10 cellular contexts compared by ENCODE assay signal in genomic region chr6:10529231-10529801, GRCh38. TPM values are rescaled to one million over a fixed set of nuclear protein-coding genes. Genes with fewer than 3 reads are reported as not detected.
A peak's percentile ranks its signal among the peaks of the same experiment; 100 is the strongest.
DNase-seq lines count a peak whose midpoint lies in the region; ATAC-seq, FAIRE-seq and TF ChIP-seq lines count a peak whose summit lies in the region.
"Had no signal": no experiment of that assay in that cellular context is flagged by ENCODE, and none has a peak within 500 bp of the region (broad histone marks: within the 10 kb centered on the region; RNA-seq: fewer than 3 reads in every experiment).

No MANE protein-coding gene starts in this region.

- no peaks in the 10 kb centered on the region for H3K9me3 ChIP-seq in A549
- H3K9me3 ChIP-seq in HAP-1: no peaks in the 10 kb centered on the region
- no peaks in the 10 kb centered on the region for H3K9me3 ChIP-seq in body of pancreas
- H3K9me3 ChIP-seq in muscle layer of duodenum (ENCODE audit: control insufficient read depth in 1 of 2, low read length in 2 of 2): no peaks in the 10 kb centered on the region

- in situ Hi-C loops in HAP-1 (cut with MboI; ENCODE audit: low sequenced_read_pairs): no loop called here

- no peak for DNase-seq in A549 (ENCODE audit: low read depth in 1 of 2, low spot score in 1 of 2)
- no peak for DNase-seq in HAP-1 (ENCODE audit: low spot score in 2 of 2)
- DNase-seq in body of pancreas: peak; percentile 43 to 70 (median 51)
- DNase-seq in NCI-H1694 (lab: John Stamatoyannopoulos, UW): no peak
- DNase-seq in inferior parietal cortex (ENCODE audit: extremely low spot score): no peak
- DNase-seq: DMS79, NCI-H524 treated with DMSO at 0.1 percent for 48 hours had no signal

- ATAC-seq in A549 (peak; percentile 26 to 29; a peak in 5 of 6 replicates), body of pancreas (peak; percentile 57), HG03196 (IDR thresholded peaks at IDR 0.05; ENCODE audit: unreplicated experiment) (no peak), GM21447 (IDR thresholded peaks at IDR 0.05; ENCODE audit: unreplicated experiment) (no peak)

- H3K4me1 ChIP-seq in A549: peaks cover 29% of the 10 kb centered on the region
- H3K4me1 ChIP-seq in HAP-1: peaks cover 13% of the 10 kb centered on the region; the same call in 1 of the 2 replicates
- peaks cover 23% of the 10 kb centered on the region for H3K4me1 ChIP-seq in body of pancreas
- H3K4me1 ChIP-seq in muscle layer of duodenum (ENCODE audit: control insufficient read depth in 1 of 2, insufficient read depth in 2 of 2, low read length in 2 of 2): no peaks in the 10 kb centered on the region

- CTCF ChIA-PET in A549 (lab: Yijun Ruan, JAX): interaction anchor here (0.8 kb wide), 1 partner anchor 12 kb away, joined by 3 read pairs; no protein-coding TSS in a partner anchor

- no peak for TF ChIP-seq EP300 in A549 (IDR thresholded peaks at IDR 0.05)

- H3K4me3 ChIP-seq in A549 (peak overlapping the region; percentile 49), HAP-1 (peak overlapping the region; percentile 15), body of pancreas (peak overlapping the region in 1 of 2 donors; percentile 24), muscle layer of duodenum (ENCODE audit: low read depth in 1 of 2, low read length in 2 of 2) (peak overlapping the region; percentile 40 to 67)

- TF ChIP-seq CTCF in A549 (IDR thresholded peaks at IDR 0.05): no peak
- TF ChIP-seq CTCF in body of pancreas (IDR thresholded peaks at IDR 0.05): no peak

- peak overlapping the region; percentile 81 for H3K4me2 ChIP-seq in A549

- H3K27ac ChIP-seq in A549 (peak overlapping the region; percentile 81 to 87), body of pancreas (peak overlapping the region; percentile 71 to 87 (median 78)), muscle layer of duodenum (ENCODE audit: low read length) (peak overlapping the region; percentile 80)

- TF ChIP-seq RAD21 in A549 (conservative IDR thresholded peaks at IDR 0.05 in 1 of 2, IDR thresholded peaks at IDR 0.05 in 1 of 2): no peak

- 12% methylated on average over 16 of the region's 16 CpGs for WGBS in A549 (ENCODE audit: missing lambda C conversion rate)
- WGBS in body of pancreas, 2 donors: 29 to 43% methylated on average over 15 to 16 of the region's 16 CpGs

- POLR2A ChIA-PET in A549 (lab: Yijun Ruan, JAX): interaction anchor here (1.3 kb wide), 1 partner anchor 10 kb away, joined by 3 read pairs; no protein-coding TSS in a partner anchor

- H3K36me3 ChIP-seq in HAP-1 (replicated peaks) (no peaks in the 10 kb centered on the region), body of pancreas (replicated peaks in 1 of 2; ENCODE audit: insufficient read depth in 1 of 2, low read depth in 2 of 2) (no peaks in the 10 kb centered on the region), muscle layer of duodenum (ENCODE audit: control insufficient read depth in 1 of 2, insufficient read depth in 2 of 2, low read length in 2 of 2) (peaks cover 0 to 5% of the 10 kb centered on the region in 2 donors)

- H3K27me3 ChIP-seq in HAP-1 (ENCODE audit: low read depth): no peaks in the 10 kb centered on the region
- H3K27me3 ChIP-seq in body of pancreas: no peaks in the 10 kb centered on the region
- H3K27me3 ChIP-seq in muscle layer of duodenum (ENCODE audit: low read depth, low read length): no peaks in the 10 kb centered on the region

- TF ChIP-seq POLR2A in A549 (IDR thresholded peaks at IDR 0.05; ENCODE audit: low read length) (no peak), body of pancreas (IDR thresholded peaks at IDR 0.05) (peak in 2 of 3 donors; percentile 50 to 58)

- intact Hi-C loops in body of pancreas (cut with DNase I): no loop called here

- no peak for FAIRE-seq in A549 (lab: Jason Lieb, UNC)

TF ChIP-seq in A549, 52 proteins besides CTCF, POLR2A, EP300 and RAD21:
- TF ChIP-seq RCOR1 (IDR thresholded peaks at IDR 0.05; ENCODE audit: low read depth, low read length) (no peak), EHMT2 (IDR thresholded peaks at IDR 0.05; ENCODE audit: low read depth) (no peak), CHD2 (IDR thresholded peaks at IDR 0.05; ENCODE audit: low read length, partially characterized antibody) (no peak), NPAS2 (CRISPR knock-in tag; IDR thresholded peaks at IDR 0.05; ENCODE audit: borderline replicate concordance) (no peak), FOSB (CRISPR knock-in tag; IDR thresholded peaks at IDR 0.05) (no peak), MAZ (IDR thresholded peaks at IDR 0.05; ENCODE audit: borderline replicate concordance, low read depth, low read length) (no peak), HEYL (CRISPR knock-in tag; IDR thresholded peaks at IDR 0.05) (no peak), HOXA7 (CRISPR knock-in tag; IDR thresholded peaks at IDR 0.05) (no peak), ZC3H11A (IDR thresholded peaks at IDR 0.05) (no peak), E2F6 (IDR thresholded peaks at IDR 0.05; ENCODE audit: borderline replicate concordance, low read depth) (no peak), BHLHE40 (IDR thresholded peaks at IDR 0.05; ENCODE audit: low read depth, low read length) (no peak), HOXB5 (CRISPR knock-in tag; IDR thresholded peaks at IDR 0.05) (no peak), RNF2 (IDR thresholded peaks at IDR 0.05; ENCODE audit: borderline replicate concordance, low read depth) (no peak)
- TF ChIP-seq, protein P1, sequence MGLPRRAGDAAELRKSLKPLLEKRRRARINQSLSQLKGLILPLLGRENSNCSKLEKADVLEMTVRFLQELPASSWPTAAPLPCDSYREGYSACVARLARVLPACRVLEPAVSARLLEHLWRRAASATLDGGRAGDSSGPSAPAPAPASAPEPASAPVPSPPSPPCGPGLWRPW (IDR thresholded peaks at IDR 0.05): no peak
TF ChIP-seq in A549: peak in this region for 0.

RNA-seq across cellular contexts. Expression of gene GCNT2, which starts 8.2 kb away (rescaled TPM):
- polyA plus RNA-seq in A549 (2011; rRNA removed) (22.9 and 24.3 TPM in 2 replicates), A549 (2017; fragmentation: RNase III; extraction: RNeasy Plus Mini Kit Qiagen cat#74134 plus additional on column Dnase treatment) (16.7 to 19.4 TPM (median 17.1 TPM) in 3 replicates)
- polyA plus RNA-seq in A549 (2012; cell fraction: cytosol; rRNA removed): 3.8 and 4.1 TPM in 2 replicates
- polyA plus RNA-seq in A549 (2012; cell fraction: nucleus; rRNA removed): 2.4 and 5.2 TPM in 2 replicates
- polyA minus RNA-seq in A549 (2011; rRNA and poly(A)+ RNA removed): 21.2 and 21.4 TPM in 2 replicates
- total RNA-seq in body of pancreas: 1 to 10 TPM; 4.4 to 7.6 TPM

Comparison
In these comparisons a context has a peak if more than half of its experiments do, and no peak if none do; other contexts are left out.
1. ATAC-seq: peak in A549 (2 of 2) and body of pancreas (single experiment); none in HG03196 (single experiment) and GM21447 (single experiment).
2. DNase-seq: peak in body of pancreas (4 of 4); none in A549 (0 of 2), HAP-1 (0 of 2), NCI-H1694 (single experiment) and inferior parietal cortex (single experiment).
3. Peak in every context shown above with its lines, with median percentiles within 50 percentile points of each other: H3K27ac ChIP-seq.